In the genomic region with DNA sequence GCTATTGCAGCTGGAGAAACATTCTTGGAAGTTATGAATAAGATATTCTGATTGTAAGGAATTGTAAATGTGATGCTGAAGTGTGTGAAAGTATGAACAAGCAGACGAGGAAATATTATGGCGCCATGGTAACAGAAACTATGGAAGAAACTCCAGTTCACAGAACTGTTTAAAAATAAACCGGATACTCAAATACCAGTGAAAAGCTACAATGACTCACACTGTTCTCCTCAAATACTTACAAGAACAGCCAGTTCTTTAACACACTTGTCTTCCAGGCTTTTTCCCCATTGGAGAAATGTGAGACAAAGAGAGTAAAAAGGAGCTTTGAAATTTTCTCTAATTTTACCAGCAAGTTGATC, we compare ENCODE assay signal across 8 cellular contexts.
DNase-seq lines count a peak whose midpoint lies in the region; ATAC-seq and TF ChIP-seq lines count a peak whose summit lies in the region.

No MANE protein-coding gene starts in this region.

- H3K9me3 Mint-ChIP-seq in activated CD4-positive, alpha-beta T cell treated with anti-CD3 and anti-CD28 coated beads, Interleukin-2, amount 10 ng/mL, durations not matched to agents 7 days and 5 days, result no peaks in the 10 kb centered on the region
- H3K9me3 Mint-ChIP-seq in activated naive CD8-positive, alpha-beta T cell treated with anti-CD3 and anti-CD28 coated beads, Interleukin-2, amount 10 ng/mL, durations not matched to agents 7 days and 5 days, result no peaks in the 10 kb centered on the region

- H3K27ac ChIP-seq in left ventricle myocardium inferior (replicated peaks) (peak overlapping the region; percentile 95), skin epidermis (peak overlapping the region in 20 of 21 experiments; percentile 28 to 91 (median 85)), mesendoderm (ENCODE audit: low read depth, low read length) (no peak overlapping the region)

- no peaks in the 10 kb centered on the region for H3K27me3 Mint-ChIP-seq in activated CD4-positive, alpha-beta T cell treated with anti-CD3 and anti-CD28 coated beads, Interleukin-2, amount 10 ng/mL, durations not matched to agents 7 days and 5 days
- no peaks in the 10 kb centered on the region for H3K27me3 Mint-ChIP-seq in activated naive CD8-positive, alpha-beta T cell treated with anti-CD3 and anti-CD28 coated beads, Interleukin-2, amount 10 ng/mL, durations not matched to agents 7 days and 5 days

- no peak overlapping the region for H3K9ac ChIP-seq in mesendoderm (ENCODE audit: low read length)

- H4K8ac ChIP-seq in mesendoderm (ENCODE audit: low read depth, low read length), result no peak overlapping the region

- peaks cover 51% of the 10 kb centered on the region for H3K4me1 Mint-ChIP-seq in activated CD4-positive, alpha-beta T cell treated with anti-CD3 and anti-CD28 coated beads, Interleukin-2, amount 10 ng/mL, durations not matched to agents 7 days and 5 days
- H3K4me1 Mint-ChIP-seq in activated naive CD8-positive, alpha-beta T cell treated with anti-CD3 and anti-CD28 coated beads, Interleukin-2, amount 10 ng/mL, durations not matched to agents 7 days and 5 days, result peaks cover 42% of the 10 kb centered on the region

- POLR2A ChIA-PET in activated CD4-positive, alpha-beta T cell treated with anti-CD3 and anti-CD28 coated beads, Interleukin-2, amount 10 ng/mL, durations not matched to agents 7 days and 5 days (lab: Charles Lee), result no interaction called here
- POLR2A ChIA-PET in activated naive CD8-positive, alpha-beta T cell treated with anti-CD3 and anti-CD28 coated beads, Interleukin-2, amount 10 ng/mL, durations not matched to agents 7 days and 5 days (lab: Charles Lee), result no interaction called here

- peak; percentile 27 for ATAC-seq in activated naive CD8-positive, alpha-beta T cell treated with anti-CD3 and anti-CD28 coated beads, Interleukin-2, amount 10 ng/mL, durations not matched to agents 7 days and 5 days (ENCODE audit: low read depth)

- H3K23ac ChIP-seq in mesendoderm (ENCODE audit: low read length), result no peak overlapping the region

- no peak for TF ChIP-seq CTCF in left ventricle myocardium inferior (IDR thresholded peaks at IDR 0.05; ENCODE audit: borderline replicate concordance)

- intact Hi-C loops in left ventricle myocardium inferior (cut with micrococcal nuclease), result no loop called here

- no peak overlapping the region for H3K56ac ChIP-seq in mesendoderm (ENCODE audit: low read length)

- CTCF ChIA-PET in activated CD4-positive, alpha-beta T cell treated with anti-CD3 and anti-CD28 coated beads, Interleukin-2, amount 10 ng/mL, durations not matched to agents 7 days and 5 days (lab: Charles Lee), result interaction anchor here (0.8 to 1.0 kb wide), 2 partner anchors 10 to 21 kb away, joined by 4 to 5 read pairs; no protein-coding TSS in a partner anchor

- H3K4me1 ChIP-seq in left ventricle myocardium inferior (peaks cover 100% of the 10 kb centered on the region), mesendoderm (ENCODE audit: control insufficient read depth, low read depth, low read length) (no peaks in the 10 kb centered on the region)

- H3K4me3 ChIP-seq in left ventricle myocardium inferior (peak overlapping the region; percentile 41), skin epidermis (no peak overlapping the region), mesendoderm (ENCODE audit: low read length) (no peak overlapping the region)

- H3K36me3 Mint-ChIP-seq in activated CD4-positive, alpha-beta T cell treated with anti-CD3 and anti-CD28 coated beads, Interleukin-2, amount 10 ng/mL, durations not matched to agents 7 days and 5 days (ENCODE audit: low read depth), result no peaks in the 10 kb centered on the region
- peaks cover 3% of the 10 kb centered on the region for H3K36me3 Mint-ChIP-seq in activated naive CD8-positive, alpha-beta T cell treated with anti-CD3 and anti-CD28 coated beads, Interleukin-2, amount 10 ng/mL, durations not matched to agents 7 days and 5 days

- peaks cover 57% of the 10 kb centered on the region for H3K79me2 ChIP-seq in mesendoderm (ENCODE audit: control insufficient read depth, insufficient read depth, low read length)

- peak overlapping the region; percentile 70 for H3K27ac Mint-ChIP-seq in activated CD4-positive, alpha-beta T cell treated with anti-CD3 and anti-CD28 coated beads, Interleukin-2, amount 10 ng/mL, durations not matched to agents 7 days and 5 days
- peak overlapping the region; percentile 64 for H3K27ac Mint-ChIP-seq in activated naive CD8-positive, alpha-beta T cell treated with anti-CD3 and anti-CD28 coated beads, Interleukin-2, amount 10 ng/mL, durations not matched to agents 7 days and 5 days

- H3K4ac ChIP-seq in mesendoderm (ENCODE audit: low read depth, low read length), result no peak overlapping the region

- no peaks in the 10 kb centered on the region for H3K9me3 ChIP-seq in left ventricle myocardium inferior (replicated peaks)

- WGBS in mesendoderm (ENCODE audit: extremely low coverage, insufficient coverage, low lambda C conversion rate), result no CpG with 5 or more reads among the region's 3 CpGs

- H2AK5ac ChIP-seq in mesendoderm (ENCODE audit: low read length), result no peak overlapping the region

- H3K18ac ChIP-seq in mesendoderm (ENCODE audit: low read length), result no peak overlapping the region

- no peak overlapping the region for H2BK15ac ChIP-seq in mesendoderm (replicated peaks; ENCODE audit: low read depth)

- H3K4me2 ChIP-seq in mesendoderm (ENCODE audit: low read length), result no peak overlapping the region

- H2BK120ac ChIP-seq in mesendoderm (ENCODE audit: low read depth, low read length), result no peak overlapping the region

- H3K27me3 ChIP-seq in left ventricle myocardium inferior (ENCODE audit: low read depth) (no peaks in the 10 kb centered on the region), mesendoderm (ENCODE audit: insufficient read depth, low read length, poor library complexity) (no peaks in the 10 kb centered on the region)

- no peak overlapping the region for H2BK5ac ChIP-seq in mesendoderm (ENCODE audit: low read length)

- peaks cover 46% of the 10 kb centered on the region for H3K79me1 ChIP-seq in mesendoderm (ENCODE audit: low read length)

- H3K4me3 Mint-ChIP-seq in activated CD4-positive, alpha-beta T cell treated with anti-CD3 and anti-CD28 coated beads, Interleukin-2, amount 10 ng/mL, durations not matched to agents 7 days and 5 days, result no peak overlapping the region
- H3K4me3 Mint-ChIP-seq in activated naive CD8-positive, alpha-beta T cell treated with anti-CD3 and anti-CD28 coated beads, Interleukin-2, amount 10 ng/mL, durations not matched to agents 7 days and 5 days, result peak overlapping the region; percentile 20

- no peak for DNase-seq in activated CD4-positive, alpha-beta T cell treated with anti-CD3 and anti-CD28 coated beads, Interleukin-2, amount 10 ng/mL, durations not matched to agents 7 days and 5 days
- DNase-seq in activated CD4-positive, alpha-beta T cell treated with anti-CD3 and anti-CD28 coated beads for 48 hours, result no peak
- DNase-seq in activated naive CD8-positive, alpha-beta T cell treated with anti-CD3 and anti-CD28 coated beads, Interleukin-2, amount 10 ng/mL, durations not matched to agents 7 days and 5 days, result no peak
- no peak for DNase-seq in left ventricle myocardium inferior
- no peak for DNase-seq in NCI-H748 (lab: John Stamatoyannopoulos, UW; ENCODE audit: unreplicated experiment)
- DNase-seq in SW480 (ENCODE audit: low spot score), result no peak
- DNase-seq in mesendoderm, result no peak

- no peak overlapping the region for H4K5ac ChIP-seq in mesendoderm (ENCODE audit: low read length)

- H3K36me3 ChIP-seq in left ventricle myocardium inferior, result no peaks in the 10 kb centered on the region
- no peaks in the 10 kb centered on the region for H3K36me3 ChIP-seq in mesendoderm (ENCODE audit: control insufficient read depth, insufficient read depth, low read length)
